In the genomic region with DNA sequence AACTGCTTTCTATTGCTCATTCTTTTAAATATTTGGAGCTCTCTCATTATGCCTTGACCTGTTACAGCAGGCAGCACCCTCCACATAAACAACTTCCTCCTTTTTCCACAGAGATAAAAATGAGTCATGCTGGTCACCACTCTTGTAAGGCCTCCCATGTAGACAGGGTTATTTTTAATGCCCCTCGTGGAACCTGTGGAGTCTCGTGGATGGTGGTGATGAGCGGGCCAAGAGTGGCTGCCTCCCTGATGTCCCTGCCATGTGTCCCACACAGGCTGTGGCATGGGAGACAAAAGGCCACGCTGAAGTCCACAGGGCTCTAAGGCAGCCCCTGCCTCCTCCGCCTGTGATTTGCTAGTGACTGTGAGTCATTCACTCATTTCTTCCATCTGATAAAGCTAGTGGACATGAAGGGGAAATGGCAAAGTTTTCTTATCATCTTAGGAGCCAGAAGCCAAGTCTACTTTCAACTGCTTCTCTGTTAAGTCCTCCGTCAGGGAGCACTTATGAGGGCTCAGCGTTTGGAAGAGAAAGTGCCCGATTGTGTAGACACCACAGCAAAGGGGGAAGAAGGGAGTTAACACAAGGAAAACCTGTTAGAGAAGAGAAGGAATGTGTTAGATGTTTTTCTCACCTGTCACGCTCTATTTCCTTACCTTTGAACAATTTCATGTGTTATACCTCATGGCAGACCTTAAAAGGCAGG, we compare ENCODE assay signal across 1 cellular context.
A peak's percentile ranks its signal among the peaks of the same experiment; 100 is the strongest.
TF ChIP-seq lines count a peak whose summit lies in the region.

No MANE protein-coding gene starts in this region.

TF ChIP-seq in K562, 482 proteins besides CTCF, POLR2A, EP300 and RAD21 (continued from another document and continues in another):
- TF ChIP-seq, protein P1, sequence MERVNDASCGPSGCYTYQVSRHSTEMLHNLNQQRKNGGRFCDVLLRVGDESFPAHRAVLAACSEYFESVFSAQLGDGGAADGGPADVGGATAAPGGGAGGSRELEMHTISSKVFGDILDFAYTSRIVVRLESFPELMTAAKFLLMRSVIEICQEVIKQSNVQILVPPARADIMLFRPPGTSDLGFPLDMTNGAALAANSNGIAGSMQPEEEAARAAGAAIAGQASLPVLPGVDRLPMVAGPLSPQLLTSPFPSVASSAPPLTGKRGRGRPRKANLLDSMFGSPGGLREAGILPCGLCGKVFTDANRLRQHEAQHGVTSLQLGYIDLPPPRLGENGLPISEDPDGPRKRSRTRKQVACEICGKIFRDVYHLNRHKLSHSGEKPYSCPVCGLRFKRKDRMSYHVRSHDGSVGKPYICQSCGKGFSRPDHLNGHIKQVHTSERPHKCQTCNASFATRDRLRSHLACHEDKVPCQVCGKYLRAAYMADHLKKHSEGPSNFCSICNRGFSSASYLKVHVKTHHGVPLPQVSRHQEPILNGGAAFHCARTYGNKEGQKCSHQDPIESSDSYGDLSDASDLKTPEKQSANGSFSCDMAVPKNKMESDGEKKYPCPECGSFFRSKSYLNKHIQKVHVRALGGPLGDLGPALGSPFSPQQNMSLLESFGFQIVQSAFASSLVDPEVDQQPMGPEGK (CRISPR knock-in tag; IDR thresholded peaks at IDR 0.05; ENCODE audit: borderline replicate concordance), result no peak
- TF ChIP-seq CBFA2T3 (IDR thresholded peaks at IDR 0.05) (peak; percentile 78), HSF4 (CRISPR knock-in tag; IDR thresholded peaks at IDR 0.05; ENCODE audit: borderline replicate concordance) (no peak), SREBF1 (IDR thresholded peaks at IDR 0.05; ENCODE audit: borderline replicate concordance, low read depth, low read length) (no peak), MTA3 (IDR thresholded peaks at IDR 0.05; ENCODE audit: borderline replicate concordance) (peak; percentile 96), ZNF280B (CRISPR knock-in tag; IDR thresholded peaks at IDR 0.05) (no peak), ZSCAN29 (IDR thresholded peaks at IDR 0.05) (peak; percentile 89), BHLHE40 (IDR thresholded peaks at IDR 0.05; ENCODE audit: low read length) (peak; percentile 70), ZNF586 (CRISPR knock-in tag; conservative IDR thresholded peaks at IDR 0.05) (no peak), ZNF445 (CRISPR knock-in tag; IDR thresholded peaks at IDR 0.05; ENCODE audit: low read depth) (no peak), ZNF124 (CRISPR knock-in tag; IDR thresholded peaks at IDR 0.05) (no peak), MEIS2 (IDR thresholded peaks at IDR 0.05; ENCODE audit: partially characterized antibody) (peak; percentile 58), NCOA6 (IDR thresholded peaks at IDR 0.05) (peak; percentile 26; the same call in 1 of the 2 replicates), CREBBP (IDR thresholded peaks at IDR 0.05; ENCODE audit: low read depth, low read length) (no peak), PRMT5 (CRISPR knock-in tag; IDR thresholded peaks at IDR 0.05) (no peak), MEF2D (tag; conservative IDR thresholded peaks at IDR 0.05; ENCODE audit: low read depth) (peak; percentile 81), THRA (IDR thresholded peaks at IDR 0.05) (no peak), THRAP3 (IDR thresholded peaks at IDR 0.05; ENCODE audit: borderline replicate concordance) (no peak), MTF1 (CRISPR knock-in tag; IDR thresholded peaks at IDR 0.05; ENCODE audit: borderline replicate concordance) (no peak), E2F3 (CRISPR knock-in tag; IDR thresholded peaks at IDR 0.05) (0 out of 2 replicates have a peak, but pooled peaks have one; percentile 29), ZNF174 (CRISPR knock-in tag; IDR thresholded peaks at IDR 0.05) (no peak), POLR3A (IDR thresholded peaks at IDR 0.05; ENCODE audit: borderline replicate concordance, extremely low read depth, insufficient read depth, insufficient read length) (no peak), SLC30A9 (CRISPR knock-in tag; IDR thresholded peaks at IDR 0.05) (no peak), SNRNP70 (optimal IDR thresholded peaks at IDR 0.05; ENCODE audit: low read depth, low read length) (no peak), PPARD (CRISPR knock-in tag; IDR thresholded peaks at IDR 0.05) (no peak), ZNF609 (CRISPR knock-in tag; IDR thresholded peaks at IDR 0.05; ENCODE audit: borderline replicate concordance) (no peak), ZNF699 (CRISPR knock-in tag; IDR thresholded peaks at IDR 0.05; ENCODE audit: insufficient replicate concordance) (no peak), ARID2 (IDR thresholded peaks at IDR 0.05) (no peak), DIDO1 (tag; IDR thresholded peaks at IDR 0.05; ENCODE audit: low read depth) (no peak), ELF1 (tag; IDR thresholded peaks at IDR 0.05) (peak; percentile 37; the same call in 1 of the 2 replicates), NCOA4 (IDR thresholded peaks at IDR 0.05; ENCODE audit: partially characterized antibody) (no peak), HNRNPL (IDR thresholded peaks at IDR 0.05; ENCODE audit: low read depth, low read length) (no peak), CHD4 (IDR thresholded peaks at IDR 0.05; ENCODE audit: insufficient read depth, insufficient replicate concordance, low read depth, low read length, poor library complexity, severe bottlenecking) (no peak), GTF2B (IDR thresholded peaks at IDR 0.05; ENCODE audit: extremely low read depth, insufficient read length) (no peak), PHF8 (IDR thresholded peaks at IDR 0.05; ENCODE audit: borderline replicate concordance, low read length) (peak; percentile 49; the same call in 1 of the 2 replicates), SMARCE1 (IDR thresholded peaks at IDR 0.05) (peak; percentile 100), HCFC1 (IDR thresholded peaks at IDR 0.05; ENCODE audit: low read depth, low read length) (no peak), FOXM1 (IDR thresholded peaks at IDR 0.05; ENCODE audit: low read depth) (no peak; the same call in 1 of the 2 replicates), FOXM1 (CRISPR knock-in tag; IDR thresholded peaks at IDR 0.05; ENCODE audit: low read depth) (no peak), MCM7 (IDR thresholded peaks at IDR 0.05) (no peak), ZNF507 (tag; conservative IDR thresholded peaks at IDR 0.05) (no peak), RNF2 (IDR thresholded peaks at IDR 0.05) (peak; percentile 85), ADNP (tag; IDR thresholded peaks at IDR 0.05) (peak; percentile 68), ZNF354B (CRISPR knock-in tag; IDR thresholded peaks at IDR 0.05) (no peak; the same call in 1 of the 2 replicates), ZBTB8A (IDR thresholded peaks at IDR 0.05; ENCODE audit: partially characterized antibody) (no peak), HIVEP1 (CRISPR knock-in tag; IDR thresholded peaks at IDR 0.05) (no peak), E2F6 (IDR thresholded peaks at IDR 0.05; ENCODE audit: borderline replicate concordance in 1 of 2, extremely low read depth in 1 of 2, insufficient read depth in 1 of 2, insufficient read length in 1 of 2, low read depth in 1 of 2, low read length in 1 of 2, poor library complexity in 1 of 2, severe bottlenecking in 1 of 2) (peak; percentile 48 to 63), GTF2F1 (IDR thresholded peaks at IDR 0.05; ENCODE audit: low read depth, low read length) (peak; percentile 53; the same call in 1 of the 2 replicates)
- TF ChIP-seq, protein P2, sequence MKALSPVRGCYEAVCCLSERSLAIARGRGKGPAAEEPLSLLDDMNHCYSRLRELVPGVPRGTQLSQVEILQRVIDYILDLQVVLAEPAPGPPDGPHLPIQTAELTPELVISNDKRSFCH (CRISPR knock-in tag; IDR thresholded peaks at IDR 0.05), result no peak
- TF ChIP-seq, protein P2 (tag; IDR thresholded peaks at IDR 0.05), result peak; percentile 89
- TF ChIP-seq, protein P3, sequence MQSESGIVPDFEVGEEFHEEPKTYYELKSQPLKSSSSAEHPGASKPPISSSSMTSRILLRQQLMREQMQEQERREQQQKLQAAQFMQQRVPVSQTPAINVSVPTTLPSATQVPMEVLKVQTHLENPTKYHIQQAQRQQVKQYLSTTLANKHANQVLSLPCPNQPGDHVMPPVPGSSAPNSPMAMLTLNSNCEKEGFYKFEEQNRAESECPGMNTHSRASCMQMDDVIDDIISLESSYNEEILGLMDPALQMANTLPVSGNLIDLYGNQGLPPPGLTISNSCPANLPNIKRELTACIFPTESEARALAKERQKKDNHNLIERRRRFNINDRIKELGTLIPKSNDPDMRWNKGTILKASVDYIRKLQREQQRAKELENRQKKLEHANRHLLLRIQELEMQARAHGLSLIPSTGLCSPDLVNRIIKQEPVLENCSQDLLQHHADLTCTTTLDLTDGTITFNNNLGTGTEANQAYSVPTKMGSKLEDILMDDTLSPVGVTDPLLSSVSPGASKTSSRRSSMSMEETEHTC (IDR thresholded peaks at IDR 0.05), result no peak; the same call in 1 of the 2 replicates
- TF ChIP-seq, protein P4, sequence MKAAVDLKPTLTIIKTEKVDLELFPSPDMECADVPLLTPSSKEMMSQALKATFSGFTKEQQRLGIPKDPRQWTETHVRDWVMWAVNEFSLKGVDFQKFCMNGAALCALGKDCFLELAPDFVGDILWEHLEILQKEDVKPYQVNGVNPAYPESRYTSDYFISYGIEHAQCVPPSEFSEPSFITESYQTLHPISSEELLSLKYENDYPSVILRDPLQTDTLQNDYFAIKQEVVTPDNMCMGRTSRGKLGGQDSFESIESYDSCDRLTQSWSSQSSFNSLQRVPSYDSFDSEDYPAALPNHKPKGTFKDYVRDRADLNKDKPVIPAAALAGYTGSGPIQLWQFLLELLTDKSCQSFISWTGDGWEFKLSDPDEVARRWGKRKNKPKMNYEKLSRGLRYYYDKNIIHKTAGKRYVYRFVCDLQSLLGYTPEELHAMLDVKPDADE (conservative IDR thresholded peaks at IDR 0.05; ENCODE audit: control insufficient read depth, low read depth, low read length), result no peak
